Comparison of ENCODE assay signal across 8 cellular contexts in the genomic region with DNA sequence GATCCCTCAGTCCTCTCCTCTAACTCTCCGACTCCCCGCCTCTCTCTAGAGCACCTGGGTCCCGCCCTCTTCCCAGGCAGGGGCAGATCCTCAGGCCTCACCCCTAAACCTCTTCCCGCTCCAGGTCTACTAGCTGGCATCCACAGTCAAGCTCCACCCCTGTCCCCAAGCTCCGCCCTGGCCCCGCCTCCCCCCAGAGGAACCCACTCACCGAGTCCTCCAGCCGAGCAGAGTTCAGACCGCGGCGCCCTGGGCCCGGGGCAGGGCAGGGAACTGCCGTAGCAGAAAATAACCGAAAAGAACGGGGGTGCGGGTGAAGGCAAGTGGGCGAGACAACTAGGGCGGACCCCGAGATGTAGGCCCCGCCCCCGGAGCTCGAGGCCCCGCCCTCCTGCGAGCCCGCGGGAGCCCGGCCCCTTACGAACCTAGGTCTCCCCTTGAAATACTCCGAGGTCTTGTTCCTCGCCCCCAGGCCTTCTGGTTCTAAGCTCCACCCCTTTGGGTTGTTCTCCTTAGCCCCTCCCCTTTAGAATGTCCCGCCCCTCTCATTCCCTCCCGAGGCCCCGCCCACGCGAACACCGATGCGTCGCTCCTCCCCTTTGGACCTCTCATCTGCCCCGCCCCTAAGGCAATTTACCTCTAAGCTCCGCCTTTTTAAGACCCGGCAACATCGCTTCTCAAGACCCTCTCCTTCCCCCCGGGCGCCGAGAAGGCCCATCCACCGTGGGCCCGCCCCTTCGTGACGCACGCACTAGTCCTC. TPM values are rescaled to one million over a fixed set of nuclear protein-coding genes. Genes with fewer than 3 reads are reported as not detected.
DNase-seq lines count a peak whose midpoint lies in the region; ATAC-seq and TF ChIP-seq lines count a peak whose summit lies in the region.

TSS of gene GGN (minus strand) at position 485 of the 760 bp plus-strand sequence. CDS start 773 bp downstream, outside the sequence.

- H3K27ac Mint-ChIP-seq in Calu3 (ENCODE audit: unreplicated experiment) (peak within 1 kb of the TSS; percentile 75), chondrocyte (ENCODE audit: unreplicated experiment) (peak within 1 kb of the TSS; percentile 96)
- peak within 1 kb of the TSS; percentile 76 for H3K27ac Mint-ChIP-seq in activated CD4-positive, alpha-beta T cell treated with anti-CD3 and anti-CD28 coated beads for 36 hours

- DNase-seq in Calu3 (peak; percentile 92), NCI-H345 (lab: John Stamatoyannopoulos, UW) (peak; percentile 99), chondrocyte (ENCODE audit: low spot score) (no peak), kidney epithelial cell (ENCODE audit: low read depth) (peak; percentile 85)
- DNase-seq in activated CD4-positive, alpha-beta T cell treated with anti-CD3 and anti-CD28 coated beads for 36 hours: peak; percentile 94
- DNase-seq in stimulated activated CD4-positive, alpha-beta T cell treated with anti-CD3 and anti-CD28 coated beads, Interleukin-12 subunit alpha, Interleukin-12 subunit beta, amount 100 ng/mL, for 48 hours (ENCODE audit: low read depth in 2 of 3, low spot score in 1 of 3): peak; percentile 82 to 92 (median 83)

- POLR2A ChIA-PET in activated CD4-positive, alpha-beta T cell treated with anti-CD3 and anti-CD28 coated beads for 36 hours (lab: Charles Lee): interaction anchor here (0.5 to 1.9 kb wide), 7 partner anchors 10 to 1158 kb away, joined by 3 to 26 read pairs (median 3); partner anchors contain the start of genes FAM98C and PSMD8

- peak within 1 kb of the TSS; percentile 96 for H3K4me3 ChIP-seq in kidney epithelial cell (ENCODE audit: low read depth, low read length)

- peaks cover 8% of the 10 kb centered on the region for H3K27me3 ChIP-seq in kidney epithelial cell (ENCODE audit: control insufficient read depth, insufficient read depth, low read length)

- H3K27me3 Mint-ChIP-seq in Calu3 (ENCODE audit: unreplicated experiment): peaks cover 16% of the 10 kb centered on the region
- H3K27me3 Mint-ChIP-seq in activated CD4-positive, alpha-beta T cell treated with anti-CD3 and anti-CD28 coated beads for 36 hours: peaks cover 14% of the 10 kb centered on the region
- no peaks in the 10 kb centered on the region for H3K27me3 Mint-ChIP-seq in chondrocyte (ENCODE audit: low read depth)

- H3K4me3 Mint-ChIP-seq in Calu3 (ENCODE audit: low read depth, unreplicated experiment) (peak within 1 kb of the TSS; percentile 75), chondrocyte (ENCODE audit: unreplicated experiment) (peak within 1 kb of the TSS; percentile 92)
- peak within 1 kb of the TSS; percentile 75 for H3K4me3 Mint-ChIP-seq in activated CD4-positive, alpha-beta T cell treated with anti-CD3 and anti-CD28 coated beads for 36 hours

- H3K36me3 Mint-ChIP-seq in Calu3 (ENCODE audit: insufficient read depth, unreplicated experiment) (peaks cover 59% of the 10 kb centered on the region), chondrocyte (ENCODE audit: low read depth) (peaks cover 3% of the 10 kb centered on the region)
- H3K36me3 Mint-ChIP-seq in activated CD4-positive, alpha-beta T cell treated with anti-CD3 and anti-CD28 coated beads for 36 hours (ENCODE audit: low read depth): peaks cover 28% of the 10 kb centered on the region

- intact Hi-C loops in Calu3 (cut with micrococcal nuclease; ENCODE audit: unreplicated experiment): no loop called here
- intact Hi-C loops in activated CD4-positive, alpha-beta T cell treated with anti-CD3 and anti-CD28 coated beads for 36 hours (cut with DNase I, micrococcal nuclease): loop anchor here (1.0 to 5.0 kb wide), 14 partner anchors 13 to 463 kb away; partner anchors contain the start of genes PSMD8 (in 2 of the 2), CATSPERG (in 1 of the 2), ECH1 (in 1 of the 2) and EIF3K (in 1 of the 2)

- TF ChIP-seq CTCF in Calu3 (IDR thresholded peaks at IDR 0.05; ENCODE audit: unreplicated experiment): no peak
- TF ChIP-seq CTCF in chondrocyte (IDR thresholded peaks at IDR 0.05): no peak
- no peak for TF ChIP-seq CTCF in kidney epithelial cell (IDR thresholded peaks at IDR 0.05; ENCODE audit: insufficient read depth, low read length, poor library complexity, severe bottlenecking)

- H3K36me3 ChIP-seq in kidney epithelial cell (ENCODE audit: control insufficient read depth, insufficient read depth, low read length): peaks cover 2% of the 10 kb centered on the region

- CTCF ChIA-PET in Calu3 (lab: Charles Lee): interaction anchor here (0.6 to 2.1 kb wide), 9 partner anchors 9 to 543 kb away, joined by 3 to 23 read pairs (median 5); partner anchors contain the start of genes CATSPERG, FAM98C, MRPS12 and PSMD8
- CTCF ChIA-PET in activated CD4-positive, alpha-beta T cell treated with anti-CD3 and anti-CD28 coated beads for 36 hours (lab: Charles Lee): interaction anchor here (0.7 to 3.6 kb wide), 4 partner anchors 12 to 105 kb away, joined by 3 to 28 read pairs (median 7); partner anchors contain the start of genes FAM98C and PSMD8

- H3K9me3 Mint-ChIP-seq in Calu3 (ENCODE audit: low read depth, unreplicated experiment) (no peaks in the 10 kb centered on the region), chondrocyte (ENCODE audit: low read depth) (no peaks in the 10 kb centered on the region)
- H3K9me3 Mint-ChIP-seq in activated CD4-positive, alpha-beta T cell treated with anti-CD3 and anti-CD28 coated beads for 36 hours (ENCODE audit: low read depth): no peaks in the 10 kb centered on the region

- no TSS peak for BruUV-seq in Calu3 (replicated peaks; lab: Mats Ljungman, UMichigan)

- peak; percentile 55 for ATAC-seq in HG02642 (IDR thresholded peaks at IDR 0.05; ENCODE audit: poor library complexity, unreplicated experiment)
- ATAC-seq in activated CD4-positive, alpha-beta T cell treated with anti-CD3 and anti-CD28 coated beads for 36 hours: peak; percentile 81
- no peak for ATAC-seq in GM21528 (IDR thresholded peaks at IDR 0.05; ENCODE audit: low FRiP score, unreplicated experiment)

- H3K4me1 Mint-ChIP-seq in Calu3 (ENCODE audit: low read depth, unreplicated experiment): peaks cover 19% of the 10 kb centered on the region
- peaks cover 26% of the 10 kb centered on the region for H3K4me1 Mint-ChIP-seq in activated CD4-positive, alpha-beta T cell treated with anti-CD3 and anti-CD28 coated beads for 36 hours
- H3K4me1 Mint-ChIP-seq in chondrocyte (ENCODE audit: low read depth): peaks cover 20% of the 10 kb centered on the region

RNA-seq across cellular contexts. Expression of gene GGN, which starts in this region (rescaled TPM):
- total RNA-seq in Calu3 (2022) (0.40 and 0.64 TPM in 2 replicates), chondrocyte (0.80 to 1.8 TPM (median 1.5 TPM) in 3 replicates), kidney epithelial cell (0.07 and 1.4 TPM in 2 replicates)
- under 1 TPM; 0.30 to 0.51 TPM for total RNA-seq in activated CD4-positive, alpha-beta T cell treated with anti-CD3 and anti-CD28 coated beads for 36 hours

Comparison
In these comparisons a context has a peak if more than half of its experiments do, and no peak if none do; other contexts are left out.
1. Peak in DNase-seq in Calu3; RNA of the gene not detected or under 1 TPM.
2. Peak in DNase-seq and ATAC-seq in activated CD4-positive, alpha-beta T cell treated with anti-CD3 and anti-CD28 coated beads for 36 hours; RNA of the gene not detected or under 1 TPM.